Comparison of ENCODE assay signal across 8 cellular contexts in genomic region chr16:31713071-31713944, GRCh38.
DNase-seq lines count a peak whose midpoint lies in the region; ATAC-seq and TF ChIP-seq lines count a peak whose summit lies in the region.

No MANE protein-coding gene starts in this region.

- ATAC-seq in GM19025 (IDR thresholded peaks at IDR 0.05; ENCODE audit: low read depth, unreplicated experiment) (peak; percentile 84), HG03280 (IDR thresholded peaks at IDR 0.05; ENCODE audit: unreplicated experiment) (peak; percentile 94)
- peak; percentile 94 to 95 for ATAC-seq in activated CD4-positive, CD25-positive, alpha-beta regulatory T cell treated with anti-CD3 and anti-CD28 coated beads, Interleukin-2, amount 50 U/mL, for 24 hours

- peak overlapping the region; percentile 97 for H3K4me3 ChIP-seq in AG10803 (ENCODE audit: low read length)

- DNase-seq in AG10803 (ENCODE audit: low read depth) = peak; percentile 90
- peak; percentile 98 for DNase-seq in NCI-H345 (lab: John Stamatoyannopoulos, UW)
- peak; percentile 97 for DNase-seq in cerebellar cortex (ENCODE audit: low spot score)
- peak; percentile 97 for DNase-seq in islet precursor cell
- DNase-seq in stimulated activated CD4-positive, alpha-beta T cell treated with anti-CD3 and anti-CD28 coated beads, Interleukin-12 subunit alpha, Interleukin-12 subunit beta, amount 100 ng/mL, for 4 hours = peak; percentile 89

- no peak for TF ChIP-seq CTCF in AG10803 (conservative IDR thresholded peaks at IDR 0.05; ENCODE audit: low read length)

Comparison
In these comparisons a context has a peak if more than half of its experiments do, and no peak if none do; other contexts are left out.
1. Peak in every context shown above with its lines: DNase-seq, ATAC-seq and H3K4me3 ChIP-seq.